Comparison of ENCODE assay signal across 13 cellular contexts in the genomic region with DNA sequence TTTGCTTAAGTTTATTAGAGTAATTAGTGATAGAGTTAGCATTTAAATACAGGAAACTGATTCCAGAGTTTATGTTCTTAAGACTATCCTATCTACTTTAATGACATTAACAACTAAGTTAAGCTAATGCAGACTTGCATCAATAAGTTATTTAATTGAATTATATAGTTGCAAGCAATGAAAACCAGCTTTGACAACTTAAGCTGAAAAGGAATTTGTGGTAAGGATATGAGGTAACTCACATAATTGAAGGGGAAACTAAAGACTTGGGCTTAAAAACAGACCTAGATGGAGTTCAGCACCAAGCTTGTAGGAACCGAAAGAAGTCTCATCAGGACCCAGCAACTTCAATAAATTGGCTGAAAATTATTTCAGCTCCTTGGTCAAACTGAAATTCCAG.
"Had no signal": no experiment of that assay in that cellular context is flagged by ENCODE, and none has a peak within 500 bp of the region (broad histone marks: within the 10 kb centered on the region; RNA-seq: fewer than 3 reads in every experiment).

No MANE protein-coding gene starts in this region.

- H3K4me3 ChIP-seq: esophagus squamous epithelium, gastroesophageal sphincter, left ventricle myocardium inferior had no signal

- H3K4me1 ChIP-seq: gastroesophageal sphincter had no signal

- ATAC-seq: activated T-cell treated with anti-CD3 and anti-CD28 coated beads, Interleukin-2, amount 50 U/mL, for 4 hours; gastroesophageal sphincter had no signal

- H3K27me3 ChIP-seq: esophagus squamous epithelium, gastroesophageal sphincter had no signal

- H3K27ac ChIP-seq: esophagus squamous epithelium, gastroesophageal sphincter, left ventricle myocardium inferior, VCaP had no signal

- DNase-seq: activated CD4-positive, alpha-beta memory T cell treated with anti-CD3 and anti-CD28 coated beads for 36 hours; activated effector memory CD4-positive, alpha-beta T cell treated with anti-CD3 and anti-CD28 coated beads, Interleukin-2, amount 50 U/mL, for 16 hours; activated T-cell treated with anti-CD3 and anti-CD28 coated beads, Interleukin-2, amount 50 U/mL, for 4 hours; aorta; esophagus squamous epithelium; kidney; left ventricle myocardium inferior; stimulated activated CD4-positive, alpha-beta T cell treated with anti-CD3 and anti-CD28 coated beads, Interleukin-15, amount 100 ng/mL, for 24 hours; stimulated activated CD4-positive, alpha-beta T cell treated with anti-CD3 and anti-CD28 coated beads, Interleukin-4, amount 100 ng/mL, for 4 hours; T-helper 9 cell had no signal

- FAIRE-seq: kidney, urothelium cell line had no signal

- H3K9me3 ChIP-seq: esophagus squamous epithelium, gastroesophageal sphincter, left ventricle myocardium inferior had no signal

- H3K36me3 ChIP-seq: esophagus squamous epithelium, gastroesophageal sphincter, left ventricle myocardium inferior had no signal
